In genomic region chr14:71438684-71439083, GRCh38 we compare ENCODE assay signal across 9 cellular contexts.
DNase-seq lines count a peak whose midpoint lies in the region; ATAC-seq and TF ChIP-seq lines count a peak whose summit lies in the region.
"Had no signal": no experiment of that assay in that cellular context is flagged by ENCODE, and none has a peak within 500 bp of the region (broad histone marks: within the 10 kb centered on the region; RNA-seq: fewer than 3 reads in every experiment).

No MANE protein-coding gene starts in this region.

- H3K4me1 ChIP-seq in transverse colon: peaks cover 0 to 16% (median 10%) of the 10 kb centered on the region in 4 donors

- H3K36me3 ChIP-seq in transverse colon: no peaks in the 10 kb centered on the region

- H3K27ac ChIP-seq in layer of hippocampus (ENCODE audit: low read depth, low read length): peak overlapping the region; percentile 35
- peak overlapping the region in 3 of 4 donors; percentile 19 to 46 (median 28) for H3K27ac ChIP-seq in transverse colon

- H3K27me3 ChIP-seq in layer of hippocampus (ENCODE audit: control insufficient read depth, insufficient read depth, low read length): no peaks in the 10 kb centered on the region
- H3K27me3 ChIP-seq in transverse colon: no peaks in the 10 kb centered on the region

- no peaks in the 10 kb centered on the region for H3K9me3 ChIP-seq in transverse colon

- in situ Hi-C loops in astrocyte of the spinal cord (cut with HindIII; ENCODE audit: low sequenced_read_pairs) (no loop called here), transverse colon (cut with MboI; ENCODE audit: low pct_ligation_motif_present in 1 of 4, low pct_unique_long_range_greater_than_20kb in 1 of 4, low sequenced_read_pairs in 3 of 4) (no loop called here)

- peaks cover 0 to 10% of the 10 kb centered on the region in 2 donors for H3K36me3 Mint-ChIP-seq in activated naive CD4-positive, alpha-beta T cell treated with anti-CD3 and anti-CD28 coated beads, Interleukin-2, amount 50 U/mL, for 72 hours

- DNase-seq in NCI-H1694 treated with DMSO at 0.1 percent for 48 hours (lab: John Stamatoyannopoulos, UW): peak; percentile 9
- DNase-seq in NCI-H1694 (lab: John Stamatoyannopoulos, UW): no peak
- DNase-seq in astrocyte of the spinal cord (ENCODE audit: low read depth, low spot score): peak; percentile 76
- DNase-seq in transverse colon: no peak
- DNase-seq in NCI-H187 (lab: John Stamatoyannopoulos, UW): no peak
- no peak for DNase-seq in NCI-H524 treated with DMSO at 0.1 percent for 48 hours (lab: John Stamatoyannopoulos, UW)
- no peak for DNase-seq in activated naive CD4-positive, alpha-beta T cell treated with anti-CD3 and anti-CD28 coated beads, Interleukin-2, amount 50 U/mL, for 72 hours (ENCODE audit: low spot score in 2 of 2)
- DNase-seq: activated T-cell treated with anti-CD3 and anti-CD28 coated beads, Interleukin-2, amount 50 U/mL, for 4 hours had no signal

- no peak overlapping the region for H3K27ac Mint-ChIP-seq in activated naive CD4-positive, alpha-beta T cell treated with anti-CD3 and anti-CD28 coated beads, Interleukin-2, amount 50 U/mL, for 72 hours

- intact Hi-C loops in transverse colon (cut with DNase I; ENCODE audit: low total_unique reads): no loop called here

- TF ChIP-seq EP300 in transverse colon (IDR thresholded peaks at IDR 0.05; ENCODE audit: low read depth): no peak

- TF ChIP-seq POLR2A in transverse colon (IDR thresholded peaks at IDR 0.05): no peak

- H3K9me3 Mint-ChIP-seq in activated naive CD4-positive, alpha-beta T cell treated with anti-CD3 and anti-CD28 coated beads, Interleukin-2, amount 50 U/mL, for 72 hours: no peaks in the 10 kb centered on the region
- H3K9me3 Mint-ChIP-seq: activated T-cell treated with anti-CD3 and anti-CD28 coated beads, Interleukin-2, amount 50 U/mL, for 4 hours had no signal

- ATAC-seq in activated naive CD4-positive, alpha-beta T cell treated with anti-CD3 and anti-CD28 coated beads, Interleukin-2, amount 50 U/mL, for 72 hours: no peak
- ATAC-seq: activated T-cell treated with anti-CD3 and anti-CD28 coated beads, Interleukin-2, amount 50 U/mL, for 4 hours had no signal

- no peak overlapping the region for H3K4me3 ChIP-seq in astrocyte of the spinal cord (ENCODE audit: low read depth, low read length)
- no peak overlapping the region for H3K4me3 ChIP-seq in transverse colon

- WGBS in transverse colon (ENCODE audit: low coverage in 1 of 2), 2 donors: 38 to 42% methylated on average over 2 of the region's 2 CpGs

- TF ChIP-seq CTCF in astrocyte of the spinal cord (IDR thresholded peaks at IDR 0.05; ENCODE audit: low read depth, low read length) (no peak), transverse colon (IDR thresholded peaks at IDR 0.05) (no peak)

Comparison
In these comparisons a context has a peak if more than half of its experiments do, and no peak if none do; other contexts are left out.
1. DNase-seq: peak in NCI-H1694 treated with DMSO at 0.1 percent for 48 hours (single experiment) and astrocyte of the spinal cord (single experiment); none in NCI-H1694 (single experiment), transverse colon (single experiment), NCI-H187 (0 of 2), NCI-H524 treated with DMSO at 0.1 percent for 48 hours (single experiment) and activated naive CD4-positive, alpha-beta T cell treated with anti-CD3 and anti-CD28 coated beads, Interleukin-2, amount 50 U/mL, for 72 hours (0 of 2).